1 cellular context compared by ENCODE assay signal in the genomic region with DNA sequence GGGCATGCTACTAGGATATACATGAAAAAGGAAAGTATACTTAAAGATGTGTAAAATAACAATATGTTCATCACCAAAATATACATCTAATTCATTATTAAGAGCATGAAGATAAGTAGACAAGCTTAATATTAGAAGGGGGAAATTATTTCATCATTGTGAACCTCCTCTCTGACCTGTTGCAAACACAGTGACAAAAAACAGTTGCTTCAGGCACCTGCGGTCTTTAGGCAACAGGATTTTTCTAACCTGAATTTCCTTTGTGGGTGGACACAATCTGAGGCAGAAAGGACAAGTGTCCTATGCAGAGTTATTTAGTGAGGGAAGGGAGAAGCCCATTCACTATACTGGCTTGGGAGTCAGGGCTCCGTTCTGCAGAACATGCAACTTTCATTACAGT.
TF ChIP-seq lines count a peak whose summit lies in the region.

No MANE protein-coding gene starts in this region.

TF ChIP-seq in GM23338, 12 proteins besides CTCF, POLR2A, EP300 and RAD21 (continued from another document):
- TF ChIP-seq POLR2AphosphoS5 (IDR thresholded peaks at IDR 0.05; ENCODE audit: low read depth), result no peak
- TF ChIP-seq, protein P1, sequence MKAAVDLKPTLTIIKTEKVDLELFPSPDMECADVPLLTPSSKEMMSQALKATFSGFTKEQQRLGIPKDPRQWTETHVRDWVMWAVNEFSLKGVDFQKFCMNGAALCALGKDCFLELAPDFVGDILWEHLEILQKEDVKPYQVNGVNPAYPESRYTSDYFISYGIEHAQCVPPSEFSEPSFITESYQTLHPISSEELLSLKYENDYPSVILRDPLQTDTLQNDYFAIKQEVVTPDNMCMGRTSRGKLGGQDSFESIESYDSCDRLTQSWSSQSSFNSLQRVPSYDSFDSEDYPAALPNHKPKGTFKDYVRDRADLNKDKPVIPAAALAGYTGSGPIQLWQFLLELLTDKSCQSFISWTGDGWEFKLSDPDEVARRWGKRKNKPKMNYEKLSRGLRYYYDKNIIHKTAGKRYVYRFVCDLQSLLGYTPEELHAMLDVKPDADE (IDR thresholded peaks at IDR 0.05), result no peak
- no peak for TF ChIP-seq EZH2phosphoT487 (IDR thresholded peaks at IDR 0.05; ENCODE audit: unreplicated experiment)
- TF ChIP-seq ZNF462 (CRISPR knock-in tag; IDR thresholded peaks at IDR 0.05), result no peak
- no peak for TF ChIP-seq NANOG (IDR thresholded peaks at IDR 0.05; ENCODE audit: borderline replicate concordance)
- TF ChIP-seq ZNF114 (CRISPR knock-in tag; IDR thresholded peaks at IDR 0.05), result no peak
- TF ChIP-seq CREB1 (CRISPR knock-in tag; IDR thresholded peaks at IDR 0.05; ENCODE audit: low read depth), result no peak
- no peak for TF ChIP-seq ZNF331 (CRISPR knock-in tag; IDR thresholded peaks at IDR 0.05; ENCODE audit: low read depth)
- TF ChIP-seq EZH2 (IDR thresholded peaks at IDR 0.05; ENCODE audit: low read depth, unreplicated experiment), result no peak
- no peak for TF ChIP-seq STAT1 (IDR thresholded peaks at IDR 0.05; ENCODE audit: unreplicated experiment)
- TF ChIP-seq JUNB (IDR thresholded peaks at IDR 0.05; ENCODE audit: unreplicated experiment), result no peak
